9 cellular contexts compared by ENCODE assay signal in the genomic region with DNA sequence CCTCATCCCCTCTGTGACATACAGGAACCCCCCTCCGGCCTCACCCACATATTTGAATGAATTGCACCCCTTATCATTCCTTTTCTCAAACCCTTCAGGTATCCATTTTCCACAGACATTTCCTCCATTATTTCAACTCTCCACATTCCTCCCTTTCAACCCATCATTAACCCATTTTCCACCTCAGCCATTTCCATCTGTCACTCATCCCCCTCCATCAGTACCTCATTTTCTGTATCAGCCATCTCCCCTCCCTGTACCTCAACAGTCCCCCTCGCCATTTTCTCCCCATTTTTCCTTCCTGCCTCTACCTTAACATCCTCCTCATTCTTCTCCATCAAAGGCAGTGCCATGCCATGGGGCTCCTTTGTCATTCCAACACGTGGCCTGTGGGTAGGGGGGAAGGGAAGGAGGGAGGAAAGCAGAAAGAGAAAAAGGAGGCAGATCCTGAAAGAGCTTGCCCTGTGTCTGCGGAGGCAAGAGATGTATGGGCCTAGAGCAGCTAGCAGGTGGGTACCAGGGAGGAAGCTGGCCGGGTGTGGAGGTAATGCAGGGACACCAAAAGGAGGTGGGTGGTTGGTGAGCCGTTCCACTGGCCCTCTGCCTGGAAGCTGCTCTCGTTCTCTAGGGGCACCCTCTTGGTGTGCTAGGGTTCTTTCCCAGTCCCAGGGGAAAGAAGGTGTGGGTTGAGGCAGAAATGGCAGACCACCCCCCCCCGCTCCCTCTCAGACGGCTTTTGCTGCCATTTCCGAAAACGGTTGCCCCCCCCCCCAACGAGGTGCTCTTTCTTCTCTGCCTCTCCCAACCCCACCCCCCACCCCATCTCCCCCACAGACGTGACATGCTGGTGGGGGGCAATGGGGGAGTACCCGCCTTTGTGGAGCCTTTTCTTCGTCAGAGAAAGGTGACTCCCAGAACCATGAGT. TPM values are rescaled to one million over a fixed set of nuclear protein-coding genes. Genes with fewer than 3 reads are reported as not detected.
DNase-seq lines count a peak whose midpoint lies in the region; ATAC-seq, FAIRE-seq and TF ChIP-seq lines count a peak whose summit lies in the region.
"Had no signal": no experiment of that assay in that cellular context is flagged by ENCODE, and none has a peak within 500 bp of the region (broad histone marks: within the 10 kb centered on the region; RNA-seq: fewer than 3 reads in every experiment).

No MANE protein-coding gene starts in this region.

- peak overlapping the region; percentile 76 for H3K4me3 Mint-ChIP-seq in activated CD4-positive, alpha-beta memory T cell treated with anti-CD3 and anti-CD28 coated beads for 36 hours
- peak overlapping the region; percentile 96 for H3K4me3 Mint-ChIP-seq in glutamatergic neuron (ENCODE audit: unreplicated experiment)

- H3K27ac Mint-ChIP-seq in activated CD4-positive, alpha-beta memory T cell treated with anti-CD3 and anti-CD28 coated beads for 36 hours = peak overlapping the region; percentile 82
- peak overlapping the region; percentile 97 for H3K27ac Mint-ChIP-seq in glutamatergic neuron (ENCODE audit: unreplicated experiment)

- no peaks in the 10 kb centered on the region for H3K27me3 Mint-ChIP-seq in activated CD4-positive, alpha-beta memory T cell treated with anti-CD3 and anti-CD28 coated beads for 36 hours
- peaks cover 25% of the 10 kb centered on the region for H3K27me3 Mint-ChIP-seq in glutamatergic neuron (ENCODE audit: unreplicated experiment)

- H3K27ac ChIP-seq in skin epidermis = peak overlapping the region in 18 of 21 experiments; percentile 39 to 96 (median 80)

- TF ChIP-seq CTCF in glutamatergic neuron (IDR thresholded peaks at IDR 0.05; ENCODE audit: partially characterized antibody, unreplicated experiment) = no peak

- peaks cover 68% of the 10 kb centered on the region for H3K4me1 Mint-ChIP-seq in activated CD4-positive, alpha-beta memory T cell treated with anti-CD3 and anti-CD28 coated beads for 36 hours (ENCODE audit: low read depth)
- H3K4me1 Mint-ChIP-seq in glutamatergic neuron (ENCODE audit: low read depth, unreplicated experiment) = peaks cover 50% of the 10 kb centered on the region

- no peak for ATAC-seq in HG02870 (IDR thresholded peaks at IDR 0.05; ENCODE audit: unreplicated experiment)

- CTCF ChIA-PET in activated CD4-positive, alpha-beta memory T cell treated with anti-CD3 and anti-CD28 coated beads for 36 hours (lab: Charles Lee) = interaction anchor here (1.4 to 2.1 kb wide), 2 partner anchors 62 to 91 kb away, joined by 4 to 9 read pairs; no protein-coding TSS in a partner anchor

- peak; percentile 31; the same call in 1 of the 2 replicates for TF ChIP-seq POLR2A in GM12892 (IDR thresholded peaks at IDR 0.05; ENCODE audit: low read depth, low read length)

- intact Hi-C loops in activated CD4-positive, alpha-beta memory T cell treated with anti-CD3 and anti-CD28 coated beads for 36 hours (cut with micrococcal nuclease) = no loop called here

- H3K4me3 ChIP-seq in skin epidermis = peak overlapping the region in 3 of 7 experiments; percentile 79 to 99 (median 85)

- H3K36me3 Mint-ChIP-seq in activated CD4-positive, alpha-beta memory T cell treated with anti-CD3 and anti-CD28 coated beads for 36 hours = peaks cover 5% of the 10 kb centered on the region
- peaks cover 13% of the 10 kb centered on the region for H3K36me3 Mint-ChIP-seq in glutamatergic neuron (ENCODE audit: unreplicated experiment)

- no peak for FAIRE-seq in GM12892 (lab: Jason Lieb, UNC)

- H3K9me3 Mint-ChIP-seq in activated CD4-positive, alpha-beta memory T cell treated with anti-CD3 and anti-CD28 coated beads for 36 hours = no peaks in the 10 kb centered on the region
- H3K9me3 Mint-ChIP-seq in glutamatergic neuron (ENCODE audit: unreplicated experiment) = peaks cover 25% of the 10 kb centered on the region

- POLR2A ChIA-PET in activated CD4-positive, alpha-beta memory T cell treated with anti-CD3 and anti-CD28 coated beads for 36 hours (lab: Charles Lee) = interaction anchor here (0.9 kb wide), 1 partner anchor 81 kb away, joined by 3 read pairs; a partner anchor contains a TSS

- no peak for DNase-seq in GM12892 (ENCODE audit: insufficient read length)
- no peak for DNase-seq in activated CD4-positive, alpha-beta memory T cell treated with anti-CD3 and anti-CD28 coated beads for 36 hours
- DNase-seq in glutamatergic neuron = peak; percentile 24
- no peak for DNase-seq in DMS153 treated with DMSO at 0.1 percent for 48 hours (lab: John Stamatoyannopoulos, UW; ENCODE audit: unreplicated experiment)
- no peak for DNase-seq in stimulated activated CD4-positive, alpha-beta T cell treated with anti-CD3 and anti-CD28 coated beads, Interleukin-2, amount 100 ng/mL, for 24 hours
- DNase-seq in activated CD4-positive, alpha-beta T cell treated with anti-CD3 and anti-CD28 coated beads for 48 hours = no peak

RNA-seq across cellular contexts. Expression of a gene that starts 1.6 kb away (rescaled TPM):
- polyA plus RNA-seq in GM12892 (2012; ENCODE audit: missing spikeins) = 11.9 TPM
- total RNA-seq in activated CD4-positive, alpha-beta memory T cell treated with anti-CD3 and anti-CD28 coated beads for 36 hours = 10 to 100 TPM; 11.5 to 12.0 TPM
- total RNA-seq in glutamatergic neuron (ENCODE audit: unreplicated experiment) = 137 TPM

RNA-seq across cellular contexts. Expression of a gene that starts 33.1 kb away (rescaled TPM):
- polyA plus RNA-seq in GM12892 (2012; ENCODE audit: missing spikeins) = 0.47 TPM
- total RNA-seq in activated CD4-positive, alpha-beta memory T cell treated with anti-CD3 and anti-CD28 coated beads for 36 hours = under 1 TPM in 1 of 2 experiments, not detected in 1; 0.12 TPM
- 3.1 TPM for total RNA-seq in glutamatergic neuron (ENCODE audit: unreplicated experiment)
- total RNA-seq: RPMI7951 had no signal

Comparison
In these comparisons a context has a peak if more than half of its experiments do, and no peak if none do; other contexts are left out.
1. RNA of a gene that starts 1.6 kb away (total RNA-seq): 137 TPM in glutamatergic neuron (single experiment); 11.5 to 12.0 TPM in activated CD4-positive, alpha-beta memory T cell treated with anti-CD3 and anti-CD28 coated beads for 36 hours; every median in the first group is over 10 times any median in the second.